In genomic region chr22:20116951-20117645, GRCh38 we compare ENCODE assay signal across 1 cellular context.
TF ChIP-seq lines count a peak whose summit lies in the region.

TSS of gene TRMT2A (minus strand) at chr22:20117226. CDS start at chr22:20116906, 320 bp downstream.

TF ChIP-seq in K562, 482 proteins besides CTCF, POLR2A, EP300 and RAD21 (continued from another document and continues in another):
- TF ChIP-seq PKNOX1 (IDR thresholded peaks at IDR 0.05): no peak
- TF ChIP-seq FOXK2 (conservative IDR thresholded peaks at IDR 0.05 in 1 of 2, IDR thresholded peaks at IDR 0.05 in 1 of 2; ENCODE audit: low read depth in 2 of 2): no peak
- no peak for TF ChIP-seq RUNX1 (IDR thresholded peaks at IDR 0.05; ENCODE audit: low read depth)
- TF ChIP-seq ETV1 (tag; conservative IDR thresholded peaks at IDR 0.05; ENCODE audit: low read depth): peak; percentile 91
- no peak for TF ChIP-seq ZNF436 (CRISPR knock-in tag; IDR thresholded peaks at IDR 0.05)
- no peak for TF ChIP-seq ZBTB1 (CRISPR knock-in tag; IDR thresholded peaks at IDR 0.05; ENCODE audit: borderline replicate concordance, low read depth)
- TF ChIP-seq ZNF311 (CRISPR knock-in tag; IDR thresholded peaks at IDR 0.05): no peak
- TF ChIP-seq MAX (CRISPR knock-in tag; IDR thresholded peaks at IDR 0.05): no peak
- TF ChIP-seq NR0B1 (IDR thresholded peaks at IDR 0.05; ENCODE audit: partially characterized antibody): no peak
- peak; percentile 43 for TF ChIP-seq CHD7 (IDR thresholded peaks at IDR 0.05; ENCODE audit: low read depth, low read length)
- no peak for TF ChIP-seq PTTG1 (tag; IDR thresholded peaks at IDR 0.05; ENCODE audit: low read depth)
- TF ChIP-seq ZC3H11A (IDR thresholded peaks at IDR 0.05; ENCODE audit: low read depth, low read length): peak; percentile 93; the same call in 1 of the 2 replicates
- peak; percentile 80; the same call in 1 of the 2 replicates for TF ChIP-seq HDAC2 (IDR thresholded peaks at IDR 0.05)
- no peak for TF ChIP-seq EGR1 (conservative IDR thresholded peaks at IDR 0.05)
- TF ChIP-seq ETV5 (CRISPR knock-in tag; IDR thresholded peaks at IDR 0.05; ENCODE audit: low read depth): no peak
- peak; percentile 95 for TF ChIP-seq SPI1 (IDR thresholded peaks at IDR 0.05; ENCODE audit: borderline replicate concordance, low read depth, low read length)
- TF ChIP-seq SP1 (CRISPR knock-in tag; IDR thresholded peaks at IDR 0.05): no peak
- no peak for TF ChIP-seq SRSF9 (IDR thresholded peaks at IDR 0.05; ENCODE audit: borderline replicate concordance, low read depth, low read length)
- no peak for TF ChIP-seq JUNB (CRISPR knock-in tag; conservative IDR thresholded peaks at IDR 0.05)
- no peak for TF ChIP-seq BRF1 (IDR thresholded peaks at IDR 0.05; ENCODE audit: borderline replicate concordance, extremely low read depth, insufficient read length)
- TF ChIP-seq ASH1L (IDR thresholded peaks at IDR 0.05; ENCODE audit: borderline replicate concordance, low read depth, partially characterized antibody): no peak
- TF ChIP-seq FOXA3 (CRISPR knock-in tag; conservative IDR thresholded peaks at IDR 0.05 in 1 of 2, IDR thresholded peaks at IDR 0.05 in 1 of 2): no peak
- TF ChIP-seq ZNF121 (CRISPR knock-in tag; conservative IDR thresholded peaks at IDR 0.05): no peak
- TF ChIP-seq TFAM (CRISPR knock-in tag; conservative IDR thresholded peaks at IDR 0.05): no peak
- no peak for TF ChIP-seq NCOA4 (IDR thresholded peaks at IDR 0.05; ENCODE audit: partially characterized antibody)
- TF ChIP-seq TCFL5 (CRISPR knock-in tag; conservative IDR thresholded peaks at IDR 0.05): no peak; the same call in 1 of the 2 replicates
- TF ChIP-seq ZNF699 (CRISPR knock-in tag; IDR thresholded peaks at IDR 0.05; ENCODE audit: insufficient replicate concordance): no peak
- peak; percentile 100 for TF ChIP-seq KLF1 (tag; IDR thresholded peaks at IDR 0.05)
- peak; percentile 97 to 100 for TF ChIP-seq MAZ (CRISPR knock-in tag; conservative IDR thresholded peaks at IDR 0.05 in 1 of 2, IDR thresholded peaks at IDR 0.05 in 1 of 2)
- TF ChIP-seq ZNF174 (CRISPR knock-in tag; IDR thresholded peaks at IDR 0.05): 0 out of 2 replicates have a peak, but pooled peaks have one; percentile 6
- no peak for TF ChIP-seq IRF1 (CRISPR knock-in tag; IDR thresholded peaks at IDR 0.05; ENCODE audit: borderline replicate concordance)
- peak; percentile 24 for TF ChIP-seq SMC3 (conservative IDR thresholded peaks at IDR 0.05; ENCODE audit: insufficient read depth, low read depth, low read length)
- TF ChIP-seq GTF2B (IDR thresholded peaks at IDR 0.05; ENCODE audit: extremely low read depth, insufficient read length): no peak
- TF ChIP-seq CBX5 (IDR thresholded peaks at IDR 0.05; ENCODE audit: borderline replicate concordance, low read depth): no peak
- TF ChIP-seq E4F1 (CRISPR knock-in tag; IDR thresholded peaks at IDR 0.05; ENCODE audit: borderline replicate concordance): no peak
- TF ChIP-seq NFXL1 (CRISPR knock-in tag; IDR thresholded peaks at IDR 0.05): no peak
- no peak for TF ChIP-seq XRCC4 (IDR thresholded peaks at IDR 0.05; ENCODE audit: extremely low read depth, insufficient read depth, insufficient read length)
- no peak for TF ChIP-seq CBX8 (IDR thresholded peaks at IDR 0.05; ENCODE audit: borderline replicate concordance, extremely low read depth, low read depth, low read length, poor library complexity, severe bottlenecking)
- TF ChIP-seq BCLAF1 (IDR thresholded peaks at IDR 0.05; ENCODE audit: borderline replicate concordance in 1 of 2, control insufficient read depth in 1 of 2, low read depth in 2 of 2, low read length in 1 of 2): no peak
